ENCODE assay signal across 9 cellular contexts in the genomic region with DNA sequence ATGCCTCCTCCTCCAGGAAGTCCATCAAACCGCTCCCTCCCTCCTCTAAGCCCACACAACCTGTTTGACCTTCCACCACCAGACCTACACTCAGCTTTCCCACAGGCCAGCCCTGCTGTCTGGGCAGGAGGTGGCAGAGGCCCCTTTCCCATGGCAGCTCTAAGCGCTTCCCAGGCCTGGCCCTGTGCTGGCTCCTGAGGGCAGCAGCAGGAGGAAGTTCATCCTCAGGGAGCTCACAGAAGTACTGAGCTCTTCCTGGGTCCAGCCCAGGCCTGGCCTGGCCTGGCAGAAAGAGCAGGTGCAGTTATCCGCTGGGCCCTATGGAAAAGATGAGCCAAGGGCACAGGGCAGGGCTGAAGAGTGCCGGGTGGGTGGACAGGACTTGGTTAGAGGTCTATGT. TPM values are rescaled to one million over a fixed set of nuclear protein-coding genes. Genes with fewer than 3 reads are reported as not detected.
DNase-seq lines count a peak whose midpoint lies in the region; ATAC-seq and TF ChIP-seq lines count a peak whose summit lies in the region.
"Had no signal": no experiment of that assay in that cellular context is flagged by ENCODE, and none has a peak within 500 bp of the region (broad histone marks: within the 10 kb centered on the region; RNA-seq: fewer than 3 reads in every experiment).

No MANE protein-coding gene starts in this region.

- peaks cover 2% of the 10 kb centered on the region in 2 donors for H3K36me3 Mint-ChIP-seq in activated T-cell treated with anti-CD3 and anti-CD28 coated beads, Interleukin-2, amount 50 U/mL, for 72 hours (ENCODE audit: insufficient read depth in 2 of 2)

- TF ChIP-seq EP300 in transverse colon (IDR thresholded peaks at IDR 0.05; ENCODE audit: low read depth): no peak

- in situ Hi-C loops in transverse colon (cut with MboI; ENCODE audit: low pct_ligation_motif_present in 1 of 4, low pct_unique_long_range_greater_than_20kb in 1 of 4, low sequenced_read_pairs in 3 of 4): loop anchor here in 3 of 4 donors (10.0 kb wide), 2 partner anchors 74 to 454 kb away; a partner anchor contains a TSS

- H3K27ac ChIP-seq in breast epithelium (peak overlapping the region; percentile 85 to 91), transverse colon (peak overlapping the region; percentile 86 to 93 (median 92))

- no peaks in the 10 kb centered on the region for H3K27me3 ChIP-seq in breast epithelium
- H3K27me3 ChIP-seq in transverse colon: no peaks in the 10 kb centered on the region

- H3K4me3 ChIP-seq in breast epithelium (peak overlapping the region; percentile 59 to 90 (median 68)), transverse colon (peak overlapping the region; percentile 45 to 81 (median 57))

- no peaks in the 10 kb centered on the region for H3K9me3 Mint-ChIP-seq in activated T-cell treated with anti-CD3 and anti-CD28 coated beads, Interleukin-2, amount 50 U/mL, for 72 hours

- WGBS in transverse colon (ENCODE audit: low coverage in 1 of 2), 2 donors: 54% methylated on average over 4 of the region's 4 CpGs; no CpG with 5 or more reads in 1 of the 2 donors

- TF ChIP-seq POLR2A in breast epithelium (IDR thresholded peaks at IDR 0.05) (no peak), transverse colon (IDR thresholded peaks at IDR 0.05) (peak; percentile 29)

- no peaks in the 10 kb centered on the region for H3K27me3 Mint-ChIP-seq in activated T-cell treated with anti-CD3 and anti-CD28 coated beads, Interleukin-2, amount 50 U/mL, for 72 hours (ENCODE audit: low read depth)

- no peak for TF ChIP-seq CTCF in breast epithelium (IDR thresholded peaks at IDR 0.05)
- no peak for TF ChIP-seq CTCF in transverse colon (IDR thresholded peaks at IDR 0.05)

- no peak for ATAC-seq in activated T-cell treated with anti-CD3 and anti-CD28 coated beads, Interleukin-2, amount 50 U/mL, for 72 hours (replicated peaks in 1 of 2)
- ATAC-seq in GM21447 (IDR thresholded peaks at IDR 0.05; ENCODE audit: unreplicated experiment) (no peak), HG03139 (IDR thresholded peaks at IDR 0.05; ENCODE audit: unreplicated experiment) (no peak)

- H3K27ac Mint-ChIP-seq in activated T-cell treated with anti-CD3 and anti-CD28 coated beads, Interleukin-2, amount 50 U/mL, for 72 hours: peak overlapping the region; percentile 80

- H3K4me3 Mint-ChIP-seq in activated T-cell treated with anti-CD3 and anti-CD28 coated beads, Interleukin-2, amount 50 U/mL, for 72 hours: peak overlapping the region; percentile 90 to 92

- H3K36me3 ChIP-seq in breast epithelium (no peaks in the 10 kb centered on the region), transverse colon (no peaks in the 10 kb centered on the region)

- H3K9me3 ChIP-seq in breast epithelium (no peaks in the 10 kb centered on the region), transverse colon (no peaks in the 10 kb centered on the region)

- H3K4me1 ChIP-seq in breast epithelium: peaks cover 4 to 17% of the 10 kb centered on the region in 2 donors
- peaks cover 25 to 62% (median 39%) of the 10 kb centered on the region in 4 donors for H3K4me1 ChIP-seq in transverse colon

- H3K4me1 Mint-ChIP-seq in activated T-cell treated with anti-CD3 and anti-CD28 coated beads, Interleukin-2, amount 50 U/mL, for 72 hours (ENCODE audit: low read depth): peaks cover 72% of the 10 kb centered on the region

- intact Hi-C loops in breast epithelium (cut with DNase I; ENCODE audit: low total_unique reads) (loop anchor here (10.0 kb wide), 3 partner anchors 64 to 454 kb away; a partner anchor contains a TSS), transverse colon (cut with DNase I; ENCODE audit: low total_unique reads) (no loop called here)

- no peak for DNase-seq in activated T-cell treated with anti-CD3 and anti-CD28 coated beads, Interleukin-2, amount 50 U/mL, for 72 hours
- no peak for DNase-seq in activated T-cell treated with anti-CD3 and anti-CD28 coated beads, Interleukin-2, amount 50 U/mL, for 1 hour
- DNase-seq in breast epithelium (ENCODE audit: low spot score in 2 of 2) (no peak), lung microvascular endothelial cell (ENCODE audit: low read depth in 2 of 2) (peak; percentile 17 to 45), transverse colon (no peak), NCI-H1694 (lab: John Stamatoyannopoulos, UW) (no peak)
- DNase-seq: activated CD4-positive, alpha-beta T cell treated with anti-CD3 and anti-CD28 coated beads for 1 hour had no signal

RNA-seq across cellular contexts. Expression of a gene that starts 31.4 kb away (rescaled TPM):
- 10 to 100 TPM; 81.7 to 93.4 TPM for total RNA-seq in activated T-cell treated with anti-CD3 and anti-CD28 coated beads, Interleukin-2, amount 50 U/mL, for 72 hours
- total RNA-seq in breast epithelium (100 to 1,000 TPM in 1 of 3 donors, 10 to 100 TPM in 2; 85.9 to 109 (median 97.0) TPM), lung microvascular endothelial cell (72.1 and 76.8 TPM in 2 replicates), transverse colon (100 to 1,000 TPM in 3 of 4 donors, 10 to 100 TPM in 1; 99.4 to 233 (median 108) TPM)

RNA-seq across cellular contexts. Expression of a gene that starts 46.6 kb away (rescaled TPM):
- 1 to 10 TPM in 1 of 2 donors, under 1 TPM in 1; 0.77 to 1.7 TPM for total RNA-seq in activated T-cell treated with anti-CD3 and anti-CD28 coated beads, Interleukin-2, amount 50 U/mL, for 72 hours
- total RNA-seq in breast epithelium: 10 to 100 TPM; 23.7 to 85.9 (median 67.0) TPM
- total RNA-seq in lung microvascular endothelial cell: 158 and 415 TPM in 2 replicates
- total RNA-seq in transverse colon: 10 to 100 TPM in 3 of 4 donors, 1 to 10 TPM in 1; 6.6 to 41.9 (median 17.1) TPM

Comparison
In these comparisons a context has a peak if more than half of its experiments do, and no peak if none do; other contexts are left out.
1. DNase-seq: peak in lung microvascular endothelial cell (2 of 2); none in activated T-cell treated with anti-CD3 and anti-CD28 coated beads, Interleukin-2, amount 50 U/mL, for 72 hours (0 of 2), activated T-cell treated with anti-CD3 and anti-CD28 coated beads, Interleukin-2, amount 50 U/mL, for 1 hour (single experiment), breast epithelium (0 of 2), transverse colon (single experiment) and NCI-H1694 (single experiment).